Comparison of ENCODE assay signal across 17 cellular contexts in genomic region chr11:7494086-7494775, GRCh38. TPM values are rescaled to one million over a fixed set of nuclear protein-coding genes. Genes with fewer than 3 reads are reported as not detected.
"Had no signal": no experiment of that assay in that cellular context is flagged by ENCODE, and none has a peak within 500 bp of the region (broad histone marks: within the 10 kb centered on the region; RNA-seq: fewer than 3 reads in every experiment).

No MANE protein-coding gene starts in this region.

- H3K27me3 Mint-ChIP-seq: activated naive CD8-positive, alpha-beta T cell treated with anti-CD3 and anti-CD28 coated beads, Interleukin-2, amount 50 U/mL, for 24 hours; naive thymus-derived CD4-positive, alpha-beta T cell had no signal

- H3K27me3 ChIP-seq: breast epithelium, pancreas, sigmoid colon, tibial artery, uterus had no signal

- H3K36me3 ChIP-seq: breast epithelium, lower lobe of right lung, pancreas, sigmoid colon, uterus had no signal

- H3K4me3 ChIP-seq: breast epithelium, lower lobe of right lung, pancreas, sigmoid colon, tibial artery, uterus had no signal

- H3K27ac ChIP-seq: breast epithelium, lower lobe of right lung, pancreas, sigmoid colon, tibial artery, uterus had no signal

- DNase-seq: activated CD4-positive, CD25-positive, alpha-beta regulatory T cell treated with anti-CD3 and anti-CD28 coated beads, Interleukin-2, amount 50 U/mL, for 72 hours; activated naive CD4-positive, alpha-beta T cell treated with anti-CD3 and anti-CD28 coated beads for 36 hours; activated naive CD8-positive, alpha-beta T cell treated with anti-CD3 and anti-CD28 coated beads, Interleukin-2, amount 50 U/mL, for 24 hours; aorta; hypothalamus; lower lobe of right lung; naive thymus-derived CD4-positive, alpha-beta T cell; pancreas; sigmoid colon; stimulated activated CD4-positive, alpha-beta T cell treated with anti-CD3 and anti-CD28 coated beads, Interleukin-1b, Interleukin-23, amount 100 ng/mL, for 48 hours; tibial artery; uterus had no signal

- H3K27ac Mint-ChIP-seq: activated naive CD4-positive, alpha-beta T cell treated with anti-CD3 and anti-CD28 coated beads for 36 hours; activated naive CD8-positive, alpha-beta T cell treated with anti-CD3 and anti-CD28 coated beads, Interleukin-2, amount 50 U/mL, for 24 hours had no signal

- H3K9me3 Mint-ChIP-seq: activated naive CD4-positive, alpha-beta T cell treated with anti-CD3 and anti-CD28 coated beads for 36 hours; activated naive CD8-positive, alpha-beta T cell treated with anti-CD3 and anti-CD28 coated beads, Interleukin-2, amount 50 U/mL, for 24 hours; naive thymus-derived CD4-positive, alpha-beta T cell had no signal

- H3K9me3 ChIP-seq: breast epithelium, lower lobe of right lung, pancreas, sigmoid colon, tibial artery, uterus had no signal

- H3K4me1 ChIP-seq: breast epithelium, lower lobe of right lung, pancreas, sigmoid colon, tibial artery, uterus had no signal

- ATAC-seq: activated naive CD8-positive, alpha-beta T cell treated with anti-CD3 and anti-CD28 coated beads, Interleukin-2, amount 50 U/mL, for 24 hours; lower lobe of right lung; naive thymus-derived CD4-positive, alpha-beta T cell; pancreas had no signal

- H3K4me3 Mint-ChIP-seq: activated naive CD4-positive, alpha-beta T cell treated with anti-CD3 and anti-CD28 coated beads for 36 hours; activated naive CD8-positive, alpha-beta T cell treated with anti-CD3 and anti-CD28 coated beads, Interleukin-2, amount 50 U/mL, for 24 hours; naive thymus-derived CD4-positive, alpha-beta T cell had no signal

RNA-seq across cellular contexts. Expression of gene OLFML1, which starts 8.9 kb away (rescaled TPM):
- total RNA-seq: activated CD8-positive, alpha-beta memory T cell treated with anti-CD3 and anti-CD28 coated beads for 36 hours; activated naive CD4-positive, alpha-beta T cell treated with anti-CD3 and anti-CD28 coated beads for 36 hours; dermis microvascular lymphatic vessel endothelial cell; kidney epithelial cell; naive thymus-derived CD4-positive, alpha-beta T cell; T-helper 2 cell treated with Interferon-gamma antibody and Interleukin-4, amounts not matched to agents 100 ng/mL and 5 ng/mL, for 36 hours had no signal
